22 cellular contexts compared by ENCODE assay signal in the genomic region with DNA sequence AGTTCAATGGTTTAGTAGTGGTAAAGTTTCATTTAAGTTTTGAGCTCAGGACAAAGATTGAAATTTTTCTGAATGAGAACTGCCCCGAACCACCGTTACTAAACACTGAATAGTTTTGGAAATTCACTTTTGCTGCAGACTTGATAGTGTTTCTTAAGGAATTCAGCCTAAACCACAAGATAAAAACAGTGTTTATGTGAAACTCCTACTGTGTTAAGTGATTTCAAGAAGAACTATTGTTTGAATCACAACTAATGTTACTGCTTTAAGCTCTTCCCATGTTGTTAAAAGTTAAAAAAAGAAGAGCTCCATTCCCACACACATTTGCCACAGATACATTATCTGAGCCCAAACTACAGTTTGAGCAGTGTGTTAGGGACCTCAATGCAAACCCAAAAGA.
DNase-seq lines count a peak whose midpoint lies in the region; ATAC-seq and TF ChIP-seq lines count a peak whose summit lies in the region.
"Had no signal": no experiment of that assay in that cellular context is flagged by ENCODE, and none has a peak within 500 bp of the region (broad histone marks: within the 10 kb centered on the region; RNA-seq: fewer than 3 reads in every experiment).

No MANE protein-coding gene starts in this region.

- H2AK5ac ChIP-seq in IMR-90 (ENCODE audit: low read depth, low read length), result no peak overlapping the region

- no peak for TF ChIP-seq CTCF in IMR-90 (conservative IDR thresholded peaks at IDR 0.05; ENCODE audit: low read depth, low read length)
- no peak for TF ChIP-seq CTCF in astrocyte of the spinal cord (IDR thresholded peaks at IDR 0.05; ENCODE audit: low read depth, low read length)
- no peak for TF ChIP-seq CTCF in fibroblast of the aortic adventitia (IDR thresholded peaks at IDR 0.05; ENCODE audit: insufficient read depth, low read length)
- no peak for TF ChIP-seq CTCF in osteoblast (IDR thresholded peaks at IDR 0.05; ENCODE audit: extremely low read depth, low read depth, low read length)

- no peak overlapping the region for H2BK15ac ChIP-seq in IMR-90 (ENCODE audit: low read depth, low read length)

- H3K4me2 ChIP-seq in IMR-90 (ENCODE audit: low read depth, low read length) (no peak overlapping the region), osteoblast (ENCODE audit: insufficient read depth, low read length) (no peak overlapping the region)
- H3K4me2 ChIP-seq: BLaER1, SK-N-SH had no signal

- no peaks in the 10 kb centered on the region for H3K79me1 ChIP-seq in IMR-90 (ENCODE audit: low read depth in 1 of 2, low read length in 2 of 2)

- H3K4me3 ChIP-seq in IMR-90 (ENCODE audit: insufficient read depth, low read depth, low read length) (no peak overlapping the region), astrocyte of the spinal cord (ENCODE audit: low read depth, low read length) (no peak overlapping the region), fibroblast of the aortic adventitia (ENCODE audit: low read depth, low read length) (no peak overlapping the region), osteoblast (ENCODE audit: insufficient read depth, low read length) (no peak overlapping the region)
- H3K4me3 ChIP-seq: BLaER1, GM23248 had no signal

- no CpG with 5 or more reads among the region's 2 CpGs for WGBS in IMR-90 (ENCODE audit: extremely low coverage in 2 of 2, insufficient read length in 1 of 2), 2 experiments

- H3K9me3 ChIP-seq in IMR-90 (ENCODE audit: control insufficient read depth, insufficient read depth, low read length) (no peaks in the 10 kb centered on the region), osteoblast (ENCODE audit: low read depth, low read length) (no peaks in the 10 kb centered on the region)
- H3K9me3 ChIP-seq: SK-N-SH had no signal

- POLR2A ChIA-PET in IMR-90 (lab: Charles Lee; ENCODE audit: unreplicated experiment), result no interaction called here

- no peak overlapping the region for H2BK5ac ChIP-seq in IMR-90 (ENCODE audit: low read depth, low read length, poor library complexity, severe bottlenecking)

- TF ChIP-seq POLR2A in IMR-90 (IDR thresholded peaks at IDR 0.05; ENCODE audit: low read depth, low read length), result no peak

- H3K27me3 ChIP-seq in IMR-90 (ENCODE audit: control insufficient read depth, insufficient read depth, low read length) (peaks cover 4% of the 10 kb centered on the region; the same call in 1 of the 2 replicates), osteoblast (ENCODE audit: insufficient read depth, low read length) (peaks cover 12% of the 10 kb centered on the region)
- H3K27me3 ChIP-seq: BLaER1 had no signal

- BruUV-seq in IMR-90 (replicated peaks; lab: Mats Ljungman, UMichigan), result no TSS peak

- TF ChIP-seq RAD21 in IMR-90 (IDR thresholded peaks at IDR 0.05; ENCODE audit: low read length), result no peak

- H4K8ac ChIP-seq in IMR-90 (ENCODE audit: low read depth in 2 of 2, low read length in 2 of 2), result no peak overlapping the region

- H4K20me1 ChIP-seq in IMR-90 (ENCODE audit: insufficient read depth, low read length), result no peaks in the 10 kb centered on the region
- no peaks in the 10 kb centered on the region for H4K20me1 ChIP-seq in osteoblast (ENCODE audit: insufficient read depth, low read length)
- H4K20me1 ChIP-seq: BLaER1 had no signal

- peak; percentile 55 for DNase-seq in IMR-90
- peak; percentile 50 for DNase-seq in astrocyte of the spinal cord (ENCODE audit: low read depth, low spot score)
- peak; percentile 14 for DNase-seq in fibroblast of the aortic adventitia (ENCODE audit: low read depth)
- peak; percentile 73 for DNase-seq in osteoblast (ENCODE audit: insufficient read length, low spot score, missing footprints)
- DNase-seq in epidermal melanocyte (ENCODE audit: insufficient read length, low spot score), result no peak
- no peak for DNase-seq in OCI-M1 (lab: John Stamatoyannopoulos, UW)
- DNase-seq: CD4-positive, CD25-positive, alpha-beta regulatory T cell; DMS153; GM23248; H7; KG1; NCI-H1048; NCI-H1417; NCI-H1694 treated with DMSO at 0.1 percent for 48 hours; NCI-H2081; NCI-H226; NCI-H510A; NCI-H69; SK-N-SH had no signal

- H3K9ac ChIP-seq in IMR-90 (ENCODE audit: low read depth, low read length), result no peak overlapping the region
- H3K9ac ChIP-seq: BLaER1, GM23248, SK-N-SH had no signal

- dilution Hi-C loops in IMR-90 (cut with HindIII; ENCODE audit: low sequenced_read_pairs, unreplicated experiment), result no loop called here

- 0 out of 2 replicates have a peak, but pooled peaks cover 2% of the 10 kb centered on the region for H3K4me1 ChIP-seq in IMR-90 (ENCODE audit: control insufficient read depth, insufficient read depth, low read length)
- H3K4me1 ChIP-seq in osteoblast (ENCODE audit: insufficient read depth, low read length), result no peaks in the 10 kb centered on the region
- H3K4me1 ChIP-seq: BLaER1 had no signal

- H4K5ac ChIP-seq in IMR-90 (ENCODE audit: low read depth, low read length), result no peak overlapping the region

- no peak overlapping the region for H3K27ac ChIP-seq in IMR-90 (ENCODE audit: insufficient read depth, low read length)
- no peak overlapping the region for H3K27ac ChIP-seq in osteoblast (ENCODE audit: low read depth, low read length)
- H3K27ac ChIP-seq: BLaER1, GM23248 had no signal

- H3K4ac ChIP-seq in IMR-90 (ENCODE audit: low read depth, low read length), result no peak overlapping the region

- no peak overlapping the region for H2BK120ac ChIP-seq in IMR-90 (ENCODE audit: low read depth, low read length)

- no peak overlapping the region for H3K56ac ChIP-seq in IMR-90 (ENCODE audit: extremely low read depth, insufficient read depth, low read length)

- H2AK9ac ChIP-seq in IMR-90 (replicated peaks; ENCODE audit: low read depth, low read length, poor library complexity), result no peak overlapping the region

- no peak overlapping the region for H4K91ac ChIP-seq in IMR-90 (ENCODE audit: insufficient read depth, low read depth, low read length)

- H3K23ac ChIP-seq in IMR-90 (ENCODE audit: low read depth, low read length), result no peak overlapping the region

- H3K9me1 ChIP-seq in IMR-90 (ENCODE audit: insufficient read depth, low read length), result 0 out of 2 replicates have a peak, but pooled peaks cover 3% of the 10 kb centered on the region

- H2BK20ac ChIP-seq in IMR-90 (ENCODE audit: low read depth, low read length), result no peak overlapping the region

- no peak overlapping the region for H3K14ac ChIP-seq in IMR-90 (replicated peaks; ENCODE audit: low read depth, low read length)

- no peaks in the 10 kb centered on the region for H3K79me2 ChIP-seq in osteoblast (ENCODE audit: insufficient read depth, low read length)

- intact Hi-C loops in IMR-90 (cut with micrococcal nuclease), result no loop called here

- H2AFZ ChIP-seq in IMR-90 (replicated peaks; ENCODE audit: low read length, poor library complexity) (no peak overlapping the region), osteoblast (ENCODE audit: low read length) (no peak overlapping the region)
- H2AFZ ChIP-seq: GM23248 had no signal

- in situ Hi-C loops in IMR-90 (cut with MboI; ENCODE audit: low sequenced_read_pairs), result no loop called here
- in situ Hi-C loops in astrocyte of the spinal cord (cut with HindIII; ENCODE audit: low sequenced_read_pairs), result no loop called here

- H3K36me3 ChIP-seq in IMR-90 (ENCODE audit: control insufficient read depth, insufficient read depth, low read length) (no peaks in the 10 kb centered on the region), osteoblast (ENCODE audit: insufficient read depth, low read length) (no peaks in the 10 kb centered on the region)
- H3K36me3 ChIP-seq: BLaER1 had no signal

- ATAC-seq in IMR-90 (ENCODE audit: low read depth) (peak; percentile 61; the same call in 1 of the 2 replicates), GM21786 (IDR thresholded peaks at IDR 0.05; ENCODE audit: unreplicated experiment) (no peak), HG03520 (IDR thresholded peaks at IDR 0.05; ENCODE audit: unreplicated experiment) (no peak)

- no peak overlapping the region for H3K18ac ChIP-seq in IMR-90 (ENCODE audit: low read depth, low read length)

- CTCF ChIA-PET in IMR-90 (lab: Yijun Ruan, JAX), result interaction anchor here (0.7 kb wide), 1 partner anchor 1140 kb away, joined by 3 read pairs; no protein-coding TSS in a partner anchor

TF ChIP-seq in IMR-90, 13 proteins besides CTCF, POLR2A, EP300 and RAD21:
- TF ChIP-seq SMC3 (IDR thresholded peaks at IDR 0.05; ENCODE audit: low read depth, low read length) (no peak), NFE2L2 (IDR thresholded peaks at IDR 0.05; ENCODE audit: low read depth, low read length) (no peak), RFX5 (IDR thresholded peaks at IDR 0.05; ENCODE audit: low read depth, low read length) (no peak), MAZ (IDR thresholded peaks at IDR 0.05; ENCODE audit: borderline replicate concordance, low read depth, low read length) (no peak), CHD1 (IDR thresholded peaks at IDR 0.05; ENCODE audit: low read depth, low read length) (no peak), RCOR1 (IDR thresholded peaks at IDR 0.05; ENCODE audit: insufficient replicate concordance, low read length) (no peak), MAFK (IDR thresholded peaks at IDR 0.05; ENCODE audit: low read depth, low read length) (no peak), CEBPB (IDR thresholded peaks at IDR 0.05; ENCODE audit: low read depth, low read length) (no peak), BHLHE40 (IDR thresholded peaks at IDR 0.05; ENCODE audit: low read depth, low read length) (no peak), MXI1 (IDR thresholded peaks at IDR 0.05; ENCODE audit: borderline replicate concordance, low read depth, low read length) (no peak), FOS (IDR thresholded peaks at IDR 0.05; ENCODE audit: low read depth, low read length) (no peak)
- TF ChIP-seq, protein P1, sequence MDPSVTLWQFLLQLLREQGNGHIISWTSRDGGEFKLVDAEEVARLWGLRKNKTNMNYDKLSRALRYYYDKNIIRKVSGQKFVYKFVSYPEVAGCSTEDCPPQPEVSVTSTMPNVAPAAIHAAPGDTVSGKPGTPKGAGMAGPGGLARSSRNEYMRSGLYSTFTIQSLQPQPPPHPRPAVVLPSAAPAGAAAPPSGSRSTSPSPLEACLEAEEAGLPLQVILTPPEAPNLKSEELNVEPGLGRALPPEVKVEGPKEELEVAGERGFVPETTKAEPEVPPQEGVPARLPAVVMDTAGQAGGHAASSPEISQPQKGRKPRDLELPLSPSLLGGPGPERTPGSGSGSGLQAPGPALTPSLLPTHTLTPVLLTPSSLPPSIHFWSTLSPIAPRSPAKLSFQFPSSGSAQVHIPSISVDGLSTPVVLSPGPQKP (IDR thresholded peaks at IDR 0.05; ENCODE audit: borderline replicate concordance, low read depth, low read length), result no peak
- TF ChIP-seq, protein P2, sequence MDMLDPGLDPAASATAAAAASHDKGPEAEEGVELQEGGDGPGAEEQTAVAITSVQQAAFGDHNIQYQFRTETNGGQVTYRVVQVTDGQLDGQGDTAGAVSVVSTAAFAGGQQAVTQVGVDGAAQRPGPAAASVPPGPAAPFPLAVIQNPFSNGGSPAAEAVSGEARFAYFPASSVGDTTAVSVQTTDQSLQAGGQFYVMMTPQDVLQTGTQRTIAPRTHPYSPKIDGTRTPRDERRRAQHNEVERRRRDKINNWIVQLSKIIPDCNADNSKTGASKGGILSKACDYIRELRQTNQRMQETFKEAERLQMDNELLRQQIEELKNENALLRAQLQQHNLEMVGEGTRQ (IDR thresholded peaks at IDR 0.05; ENCODE audit: low read depth, low read length), result no peak

Comparison
In these comparisons a context has a peak if more than half of its experiments do, and no peak if none do; other contexts are left out.
1. DNase-seq: peak in IMR-90 (single experiment), astrocyte of the spinal cord (single experiment), fibroblast of the aortic adventitia (single experiment) and osteoblast (single experiment); none in epidermal melanocyte (single experiment) and OCI-M1 (single experiment).